21 cellular contexts compared by ENCODE assay signal in the genomic region with DNA sequence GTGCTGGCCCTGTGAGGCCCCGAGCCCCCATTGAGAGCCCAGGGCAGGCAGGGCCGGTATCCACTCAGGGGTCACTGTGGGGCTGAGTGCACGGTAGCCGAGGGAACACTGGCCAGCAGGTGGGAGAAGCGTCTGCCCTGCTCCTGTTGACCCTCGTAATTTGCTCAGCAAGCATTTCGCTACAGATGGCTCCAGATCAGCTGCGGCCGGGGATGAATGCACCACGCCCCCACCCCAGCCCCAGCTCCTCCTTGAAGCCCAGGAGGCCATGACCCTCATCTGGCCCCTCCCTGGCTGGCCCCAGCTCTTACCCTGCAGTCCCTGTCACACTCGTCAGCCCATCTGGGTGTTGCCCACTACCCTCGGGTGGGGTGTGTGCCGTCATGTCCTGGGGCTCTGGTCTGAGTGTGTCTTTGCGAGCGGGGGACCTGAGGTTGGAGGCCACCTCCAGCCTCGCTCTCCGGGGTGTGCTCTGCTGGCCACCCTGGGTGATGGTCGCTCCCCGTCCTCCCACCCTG. TPM values are rescaled to one million over a fixed set of nuclear protein-coding genes. Genes with fewer than 3 reads are reported as not detected.
DNase-seq lines count a peak whose midpoint lies in the region; ATAC-seq, FAIRE-seq and TF ChIP-seq lines count a peak whose summit lies in the region.
"Had no signal": no experiment of that assay in that cellular context is flagged by ENCODE, and none has a peak within 500 bp of the region (broad histone marks: within the 10 kb centered on the region; RNA-seq: fewer than 3 reads in every experiment).

No MANE protein-coding gene starts in this region.

- H3K4me3 ChIP-seq in BLaER1 treated with 17β-estradiol and CSF1 and Interleukin-3, amounts not matched to agents 10 nM and 100 nM = no peak overlapping the region
- no peak overlapping the region for H3K4me3 ChIP-seq in K562
- H3K4me3 ChIP-seq in mucosa of descending colon = no peak overlapping the region
- no peak overlapping the region for H3K4me3 ChIP-seq in gastroesophageal sphincter
- no peak overlapping the region for H3K4me3 ChIP-seq in mesendoderm (ENCODE audit: low read length)
- H3K4me3 ChIP-seq: right atrium auricular region, SK-N-MC, stomach had no signal

- H2BK120ac ChIP-seq in mesendoderm (ENCODE audit: low read depth, low read length) = no peak overlapping the region

- intact Hi-C loops in K562 (cut with micrococcal nuclease) (loop anchor here (10.0 kb wide), 1 partner anchor 117 kb away; a partner anchor contains a TSS), mucosa of descending colon (cut with DNase I, micrococcal nuclease) (no loop called here)

- no peak overlapping the region for H2AFZ ChIP-seq in K562 (ENCODE audit: low read depth, low read length)

- H4K8ac ChIP-seq in mesendoderm (ENCODE audit: low read depth, low read length) = no peak overlapping the region

- no peak for TF ChIP-seq CTCF in K562 (IDR thresholded peaks at IDR 0.05 in 2 of 3, conservative IDR thresholded peaks at IDR 0.05 in 1 of 3; ENCODE audit: insufficient read depth in 2 of 3, low read depth in 1 of 3, low read length in 3 of 3)
- no peak for TF ChIP-seq CTCF in mucosa of descending colon (IDR thresholded peaks at IDR 0.05)
- no peak for TF ChIP-seq CTCF in gastroesophageal sphincter (IDR thresholded peaks at IDR 0.05)

- ATAC-seq in K562 (peak; percentile 52), mucosa of descending colon (no peak), gastroesophageal sphincter (no peak), GM18505 (IDR thresholded peaks at IDR 0.05; ENCODE audit: unreplicated experiment) (no peak)
- ATAC-seq: Panc1 had no signal

- TF ChIP-seq RAD21 in K562 (CRISPR knock-in tag; conservative IDR thresholded peaks at IDR 0.05 in 1 of 2, IDR thresholded peaks at IDR 0.05 in 1 of 2) = no peak

- H3K18ac ChIP-seq in mesendoderm (ENCODE audit: low read length) = no peak overlapping the region

- TF ChIP-seq POLR2A in K562 (conservative IDR thresholded peaks at IDR 0.05) (no peak), gastroesophageal sphincter (IDR thresholded peaks at IDR 0.05) (no peak), GM18505 (IDR thresholded peaks at IDR 0.05; ENCODE audit: borderline replicate concordance, extremely low read depth, insufficient read depth, insufficient read length) (no peak)

- no peak overlapping the region for H3K56ac ChIP-seq in mesendoderm (ENCODE audit: low read length)

- H4K5ac ChIP-seq in mesendoderm (ENCODE audit: low read length) = no peak overlapping the region

- BruUV-seq in K562 (replicated peaks; lab: Mats Ljungman, UMichigan) = no TSS peak

- DNase-seq in 8988T (peak; percentile 35), K562 (ENCODE audit: extremely low read depth in 1 of 4, low spot score in 3 of 4) (peak; percentile 61 to 74 (median 72)), mucosa of descending colon (peak in 2 of 3 donors; percentile 53 to 57), mesendoderm (no peak)
- DNase-seq: activated CD4-positive, alpha-beta T cell treated with anti-CD3 and anti-CD28 coated beads, Interleukin-2, amount 50 U/mL, for 1 hour; activated T-cell treated with anti-CD3 and anti-CD28 coated beads, Interleukin-2, amount 50 U/mL, for 24 hours; GF-D8; NCI-H1105; NCI-H526 treated with DMSO at 0.1 percent for 48 hours; stomach had no signal

- no peak overlapping the region for H3K4ac ChIP-seq in mesendoderm (ENCODE audit: low read depth, low read length)

- no peak overlapping the region for H2BK15ac ChIP-seq in mesendoderm (replicated peaks; ENCODE audit: low read depth)

- FAIRE-seq in K562 (lab: Jason Lieb, UNC) = no peak
- FAIRE-seq: GM12891, urothelium cell line had no signal

- no peaks in the 10 kb centered on the region for H3K9me3 ChIP-seq in BLaER1 treated with 17β-estradiol and CSF1 and Interleukin-3, amounts not matched to agents 10 nM and 100 nM (replicated peaks in 1 of 11)
- H3K9me3 ChIP-seq in K562 (replicated peaks; ENCODE audit: control insufficient read depth, insufficient read depth, low read depth, low read length) (no peaks in the 10 kb centered on the region), mucosa of descending colon (no peaks in the 10 kb centered on the region), gastroesophageal sphincter (no peaks in the 10 kb centered on the region)
- H3K9me3 ChIP-seq: colonic mucosa, neutrophil, right atrium auricular region, stomach had no signal

- peak overlapping the region in 9 of 11 experiments; percentile 33 to 99 (median 49); a peak in 14 of 22 replicates for H3K4me2 ChIP-seq in BLaER1 treated with 17β-estradiol and CSF1 and Interleukin-3, amounts not matched to agents 10 nM and 100 nM
- H3K4me2 ChIP-seq in K562 (ENCODE audit: insufficient read depth, low read length) (peak overlapping the region; percentile 3; the same call in 1 of the 2 replicates), mesendoderm (ENCODE audit: low read length) (no peak overlapping the region)

- H3K9ac ChIP-seq in BLaER1 treated with 17β-estradiol and CSF1 and Interleukin-3, amounts not matched to agents 10 nM and 100 nM = peak overlapping the region in 1 of 11 experiments; percentile 33; a peak in 3 of 22 replicates
- H3K9ac ChIP-seq in K562 (ENCODE audit: insufficient read depth in 1 of 2, low read depth in 2 of 2, low read length in 2 of 2) (peak overlapping the region in 1 of 2 experiments; percentile 4; a peak in 1 of 4 replicates), mesendoderm (ENCODE audit: low read length) (no peak overlapping the region)

- POLR2A ChIA-PET in K562 (lab: Yijun Ruan, JAX) = interaction anchor here (0.6 to 0.7 kb wide), 4 partner anchors 9 to 125 kb away, joined by 3 to 5 read pairs (median 4); no protein-coding TSS in a partner anchor

- no peak overlapping the region for H2AK5ac ChIP-seq in mesendoderm (ENCODE audit: low read length)

- H3K23ac ChIP-seq in mesendoderm (ENCODE audit: low read length) = no peak overlapping the region

- peaks cover 0 to 9% (median 0%) of the 10 kb centered on the region in 11 experiments; a peak in 2 of 22 replicates for H4K20me1 ChIP-seq in BLaER1 treated with 17β-estradiol and CSF1 and Interleukin-3, amounts not matched to agents 10 nM and 100 nM
- H4K20me1 ChIP-seq in K562 (replicated peaks; ENCODE audit: control insufficient read depth, insufficient read depth, low read length) = peaks cover 8% of the 10 kb centered on the region; the same call in 1 of the 2 replicates

- TF ChIP-seq EP300 in K562 (IDR thresholded peaks at IDR 0.05; ENCODE audit: low read length) (no peak), gastroesophageal sphincter (IDR thresholded peaks at IDR 0.05) (no peak)

- peak overlapping the region in 4 of 11 experiments; percentile 32 to 54 (median 54); a peak in 6 of 22 replicates for H3K27ac ChIP-seq in BLaER1 treated with 17β-estradiol and CSF1 and Interleukin-3, amounts not matched to agents 10 nM and 100 nM
- no peak overlapping the region for H3K27ac ChIP-seq in K562 (ENCODE audit: extremely low read depth, low read depth, low read length)
- no peak overlapping the region for H3K27ac ChIP-seq in gastroesophageal sphincter
- H3K27ac ChIP-seq in mesendoderm (ENCODE audit: low read depth, low read length) = no peak overlapping the region
- H3K27ac ChIP-seq: neutrophil, right atrium auricular region, SK-N-MC had no signal

- WGBS in K562 (ENCODE audit: insufficient coverage, low coverage, missing lambda C conversion rate) = 17% methylated on average over 14 of the region's 19 CpGs
- 10% methylated on average over 4 of the region's 19 CpGs; no CpG with 5 or more reads in 1 of the 2 donors for WGBS in gastroesophageal sphincter (ENCODE audit: low coverage in 1 of 2), 2 donors
- WGBS in mesendoderm (ENCODE audit: extremely low coverage, insufficient coverage, low lambda C conversion rate) = no CpG with 5 or more reads among the region's 19 CpGs

- no peaks in the 10 kb centered on the region for H3K27me3 ChIP-seq in BLaER1 treated with 17β-estradiol and CSF1 and Interleukin-3, amounts not matched to agents 10 nM and 100 nM
- H3K27me3 ChIP-seq in K562 (ENCODE audit: control insufficient read depth in 2 of 2, insufficient read depth in 2 of 2, low read length in 2 of 2) (no peaks in the 10 kb centered on the region), gastroesophageal sphincter (peaks cover 75% of the 10 kb centered on the region), mesendoderm (ENCODE audit: insufficient read depth, low read length, poor library complexity) (no peaks in the 10 kb centered on the region)
- H3K27me3 ChIP-seq: colonic mucosa, right atrium auricular region had no signal

- H3K79me1 ChIP-seq in mesendoderm (ENCODE audit: low read length) = no peaks in the 10 kb centered on the region

- no peaks in the 10 kb centered on the region for H3K79me2 ChIP-seq in K562 (ENCODE audit: control insufficient read depth, insufficient read depth, low read length)
- H3K79me2 ChIP-seq in mesendoderm (ENCODE audit: control insufficient read depth, insufficient read depth, low read length) = no peaks in the 10 kb centered on the region

- peaks cover 58 to 94% (median 84%) of the 10 kb centered on the region in 10 experiments for H3K4me1 ChIP-seq in BLaER1 treated with 17β-estradiol and CSF1 and Interleukin-3, amounts not matched to agents 10 nM and 100 nM
- H3K4me1 ChIP-seq in K562 (replicated peaks in 1 of 2; ENCODE audit: control insufficient read depth in 2 of 2, insufficient read depth in 2 of 2, low read length in 2 of 2) = peaks cover 20 to 96% of the 10 kb centered on the region in 2 experiments
- H3K4me1 ChIP-seq in mucosa of descending colon (ENCODE audit: low read depth) = peaks cover 72% of the 10 kb centered on the region
- peaks cover 0 to 51% (median 36%) of the 10 kb centered on the region in 3 donors for H3K4me1 ChIP-seq in gastroesophageal sphincter
- H3K4me1 ChIP-seq in mesendoderm (ENCODE audit: control insufficient read depth, low read depth, low read length) = peaks cover 8% of the 10 kb centered on the region

- no peak overlapping the region for H2BK5ac ChIP-seq in mesendoderm (ENCODE audit: low read length)

- peaks cover 7% of the 10 kb centered on the region for H3K9me1 ChIP-seq in K562 (ENCODE audit: control insufficient read depth, insufficient read depth, low read length)

- CTCF ChIA-PET in K562 (lab: Yijun Ruan, JAX; ENCODE audit: low intra/inter-chr PET ratio) = no interaction called here

- H3K36me3 ChIP-seq in BLaER1 treated with 17β-estradiol and CSF1 and Interleukin-3, amounts not matched to agents 10 nM and 100 nM = no peaks in the 10 kb centered on the region
- H3K36me3 ChIP-seq in K562 (ENCODE audit: control insufficient read depth, insufficient read depth, low read length) = no peaks in the 10 kb centered on the region
- H3K36me3 ChIP-seq in mucosa of descending colon (ENCODE audit: low read depth) = no peaks in the 10 kb centered on the region
- no peaks in the 10 kb centered on the region for H3K36me3 ChIP-seq in gastroesophageal sphincter
- H3K36me3 ChIP-seq in mesendoderm (ENCODE audit: control insufficient read depth, insufficient read depth, low read length) = no peaks in the 10 kb centered on the region
- H3K36me3 ChIP-seq: colonic mucosa, neutrophil, right atrium auricular region, stomach had no signal

- in situ Hi-C loops in K562 (cut with MboI) = no loop called here

RNA-seq across cellular contexts. Expression of a gene that starts 6.1 kb away (rescaled TPM):
- 6.4 and 15.4 TPM in 2 replicates for total RNA-seq in K562 (2011; cell fraction: chromatin; rRNA removed; ENCODE audit: low replicate concordance)
- 16.8 and 18.8 TPM in 2 replicates for total RNA-seq in K562 (2011; cell fraction: nucleolus; rRNA removed)
- total RNA-seq in K562 (2011; cell fraction: nucleoplasm; rRNA removed) = 11.7 and 13.1 TPM in 2 replicates
- total RNA-seq in K562 (2014; rRNA removed) = 19.1 and 25.9 TPM in 2 replicates
- 1.6 and 2.0 TPM in 2 replicates for total RNA-seq in K562 (2014; rRNA removed; fragmentation: Illumina TruSeq; extraction: Trizol)
- 3.3 and 4.0 TPM in 2 replicates for total RNA-seq in K562 (2015; rRNA removed; fragmentation: Illumina TruSeq; extraction: Trizol)
- 24.5 and 29.5 TPM in 2 replicates for total RNA-seq in K562 (2021)
- 5.2 and 7.6 TPM in 2 replicates for polyA plus RNA-seq in K562 (2011; rRNA removed)
- 10.4 and 26.9 TPM in 2 replicates for polyA plus RNA-seq in K562 (2011; cell fraction: cytosol; rRNA removed)
- polyA plus RNA-seq in K562 (2011; cell fraction: nucleus; rRNA removed) = 13.1 and 17.8 TPM in 2 replicates
- polyA plus RNA-seq in K562 (2012) = 6.1 and 8.4 TPM in 2 replicates
- polyA plus RNA-seq in K562 (2014; fragmentation: Illumina TruSeq; extraction: Trizol) = 6.2 and 7.2 TPM in 2 replicates
- not detected for polyA plus RNA-seq in K562 (2014; fragmentation: Nextera tagmentation; extraction: Ambion mirVana)
- polyA plus RNA-seq in K562 (2014; rRNA removed) = 13.8 and 17.8 TPM in 2 replicates
- polyA minus RNA-seq in K562 (2011; rRNA and poly(A)+ RNA removed) = 1.3 and 1.8 TPM in 2 replicates
- 9.5 and 11.2 TPM in 2 replicates for polyA minus RNA-seq in K562 (2011; cell fraction: cytosol; rRNA and poly(A)+ RNA removed)
- 9.2 and 12.6 TPM in 2 replicates for polyA minus RNA-seq in K562 (2011; cell fraction: nucleus; rRNA and poly(A)+ RNA removed)
- total RNA-seq in mucosa of descending colon = 100 to 1,000 TPM in 2 of 3 donors, 10 to 100 TPM in 1; 61.4 to 171 (median 146) TPM
- total RNA-seq in gastroesophageal sphincter = 10 to 100 TPM in 1 of 4 donors, 1 to 10 TPM in 3; 3.8 to 11.3 (median 4.3) TPM
- polyA plus RNA-seq in mesendoderm (2013, experiment 1 of 2) = 4.0 TPM
- 4.5 TPM for polyA plus RNA-seq in mesendoderm (2013, experiment 2 of 2)

RNA-seq across cellular contexts. Expression of a gene that starts 30.6 kb away (rescaled TPM):
- 16.4 and 68.0 TPM in 2 replicates for total RNA-seq in K562 (2011; cell fraction: chromatin; rRNA removed; ENCODE audit: low replicate concordance)
- 100 and 103 TPM in 2 replicates for total RNA-seq in K562 (2011; cell fraction: nucleolus; rRNA removed)
- total RNA-seq in K562 (2011; cell fraction: nucleoplasm; rRNA removed) = 32.4 and 39.2 TPM in 2 replicates
- total RNA-seq in K562 (2014; rRNA removed) (38.5 and 46.9 TPM in 2 replicates), K562 (2014; rRNA removed; fragmentation: Illumina TruSeq; extraction: Trizol) (3.4 and 4.6 TPM in 2 replicates), K562 (2015; rRNA removed; fragmentation: Illumina TruSeq; extraction: Trizol) (14.8 and 16.4 TPM in 2 replicates), K562 (2021) (45.8 and 49.2 TPM in 2 replicates), mucosa of descending colon (10 to 100 TPM; 23.3 to 48.6 (median 45.3) TPM), gastroesophageal sphincter (1 to 10 TPM; 4.7 to 7.4 (median 6.9) TPM)
- polyA plus RNA-seq in K562 (2011; rRNA removed) (8.6 and 13.0 TPM in 2 replicates), K562 (2014; fragmentation: Illumina TruSeq; extraction: Trizol) (8.8 and 14.8 TPM in 2 replicates), K562 (2014; fragmentation: Nextera tagmentation; extraction: Ambion mirVana) (1 to 10 TPM; 3.9 to 7.0 TPM), K562 (2014; rRNA removed) (23.9 and 27.3 TPM in 2 replicates)
- 18.4 and 58.5 TPM in 2 replicates for polyA plus RNA-seq in K562 (2011; cell fraction: cytosol; rRNA removed)
- polyA plus RNA-seq in K562 (2011; cell fraction: nucleus; rRNA removed) = 14.8 and 30.5 TPM in 2 replicates
- polyA plus RNA-seq in K562 (2012) = 20.5 and 29.0 TPM in 2 replicates
- 2.8 and 4.9 TPM in 2 replicates for polyA minus RNA-seq in K562 (2011; rRNA and poly(A)+ RNA removed)
- polyA minus RNA-seq in K562 (2011; cell fraction: cytosol; rRNA and poly(A)+ RNA removed) = 27.4 and 32.4 TPM in 2 replicates
- polyA minus RNA-seq in K562 (2011; cell fraction: nucleus; rRNA and poly(A)+ RNA removed) = 13.6 and 14.0 TPM in 2 replicates
- 4.1 TPM for polyA plus RNA-seq in mesendoderm (2013, experiment 1 of 2)
- polyA plus RNA-seq in mesendoderm (2013, experiment 2 of 2) = 4.0 TPM

RNA-seq across cellular contexts. Expression of a gene that starts 53.0 kb away (rescaled TPM):
- total RNA-seq in K562 (2011; cell fraction: chromatin; rRNA removed; ENCODE audit: low replicate concordance) = 20.6 and 61.7 TPM in 2 replicates
- total RNA-seq in K562 (2011; cell fraction: nucleolus; rRNA removed) = 48.5 and 57.8 TPM in 2 replicates
- 24.1 and 26.4 TPM in 2 replicates for total RNA-seq in K562 (2011; cell fraction: nucleoplasm; rRNA removed)
- total RNA-seq in K562 (2014; rRNA removed) = 50.0 and 57.8 TPM in 2 replicates
- 13.8 and 17.6 TPM in 2 replicates for total RNA-seq in K562 (2014; rRNA removed; fragmentation: Illumina TruSeq; extraction: Trizol)
- total RNA-seq in K562 (2015; rRNA removed; fragmentation: Illumina TruSeq; extraction: Trizol) = 29.7 and 30.5 TPM in 2 replicates
- total RNA-seq in K562 (2021) = 81.2 and 84.0 TPM in 2 replicates
- 38.3 and 49.6 TPM in 2 replicates for polyA plus RNA-seq in K562 (2011; rRNA removed)
- polyA plus RNA-seq in K562 (2011; cell fraction: cytosol; rRNA removed) = 51.9 and 81.6 TPM in 2 replicates
- 55.4 and 66.0 TPM in 2 replicates for polyA plus RNA-seq in K562 (2011; cell fraction: nucleus; rRNA removed)
- polyA plus RNA-seq in K562 (2012) = 61.8 and 81.8 TPM in 2 replicates
- 28.4 and 52.9 TPM in 2 replicates for polyA plus RNA-seq in K562 (2014; fragmentation: Illumina TruSeq; extraction: Trizol)
- under 1 TPM; 0.24 to 0.49 TPM for polyA plus RNA-seq in K562 (2014; fragmentation: Nextera tagmentation; extraction: Ambion mirVana)
- polyA plus RNA-seq in K562 (2014; rRNA removed) = 56.2 and 57.1 TPM in 2 replicates
- 22.0 and 33.8 TPM in 2 replicates for polyA minus RNA-seq in K562 (2011; rRNA and poly(A)+ RNA removed)
- polyA minus RNA-seq in K562 (2011; cell fraction: cytosol; rRNA and poly(A)+ RNA removed) = 41.6 and 47.4 TPM in 2 replicates
- 11.4 and 18.9 TPM in 2 replicates for polyA minus RNA-seq in K562 (2011; cell fraction: nucleus; rRNA and poly(A)+ RNA removed)
- total RNA-seq in mucosa of descending colon = 10 to 100 TPM; 52.9 to 66.2 (median 60.5) TPM
- total RNA-seq in gastroesophageal sphincter = 10 to 100 TPM; 36.9 to 58.8 (median 45.2) TPM
- polyA plus RNA-seq in mesendoderm (2013, experiment 1 of 2) = 39.7 TPM
- 39.7 TPM for polyA plus RNA-seq in mesendoderm (2013, experiment 2 of 2)

RNA-seq across cellular contexts. Expression of a gene that starts 57.1 kb away (rescaled TPM):
- not detected in 2 replicates for total RNA-seq in K562 (2011; cell fraction: chromatin; rRNA removed; ENCODE audit: low replicate concordance)
- not detected in 2 replicates for total RNA-seq in K562 (2011; cell fraction: nucleolus; rRNA removed)
- total RNA-seq in K562 (2011; cell fraction: nucleoplasm; rRNA removed) = not detected in 2 replicates
- total RNA-seq in K562 (2014; rRNA removed) (not detected in 2 replicates), K562 (2014; rRNA removed; fragmentation: Illumina TruSeq; extraction: Trizol) (not detected in 2 replicates), K562 (2015; rRNA removed; fragmentation: Illumina TruSeq; extraction: Trizol) (not detected in 2 replicates), K562 (2021) (not detected in 2 replicates), mucosa of descending colon (not detected), gastroesophageal sphincter (not detected)
- polyA plus RNA-seq in K562 (2011; rRNA removed) (not detected in 2 replicates), K562 (2014; fragmentation: Illumina TruSeq; extraction: Trizol) (not detected in 2 replicates), K562 (2014; fragmentation: Nextera tagmentation; extraction: Ambion mirVana) (not detected), K562 (2014; rRNA removed) (not detected in 2 replicates)
- not detected in 2 replicates for polyA plus RNA-seq in K562 (2011; cell fraction: cytosol; rRNA removed)
- not detected in 2 replicates for polyA plus RNA-seq in K562 (2011; cell fraction: nucleus; rRNA removed)
- polyA plus RNA-seq in K562 (2012) = 1.4 TPM in 2 replicates
- not detected in 2 replicates for polyA minus RNA-seq in K562 (2011; rRNA and poly(A)+ RNA removed)
- not detected in 2 replicates for polyA minus RNA-seq in K562 (2011; cell fraction: cytosol; rRNA and poly(A)+ RNA removed)
- polyA minus RNA-seq in K562 (2011; cell fraction: nucleus; rRNA and poly(A)+ RNA removed) = 0.44 TPM in 1 of 2 replicates, not detected in the other
- 0.14 TPM for polyA plus RNA-seq in mesendoderm (2013, experiment 1 of 2)
- polyA plus RNA-seq in mesendoderm (2013, experiment 2 of 2) = 0.15 TPM
- total RNA-seq: colonic mucosa, HT1080, right atrium auricular region, stomach had no signal
- polyA plus RNA-seq: stomach had no signal
